Comparison of ENCODE assay signal across 10 cellular contexts in genomic region chr3:129593230-129593594, GRCh38. TPM values are rescaled to one million over a fixed set of nuclear protein-coding genes. Genes with fewer than 3 reads are reported as not detected.
DNase-seq lines count a peak whose midpoint lies in the region; ATAC-seq and TF ChIP-seq lines count a peak whose summit lies in the region.
"Had no signal": no experiment of that assay in that cellular context is flagged by ENCODE, and none has a peak within 500 bp of the region (broad histone marks: within the 10 kb centered on the region; RNA-seq: fewer than 3 reads in every experiment).

No MANE protein-coding gene starts in this region.

- H3F3A ChIP-seq in PC-9 (ENCODE audit: insufficient read depth, low read depth) = peaks cover 1% of the 10 kb centered on the region

- H3K9me3 ChIP-seq in PC-9 (ENCODE audit: insufficient read depth, low read depth) = no peaks in the 10 kb centered on the region

- CTCF ChIA-PET in activated B cell treated with CpG ODN at 0.5 μM for 24 hours (lab: Charles Lee) = no interaction called here
- CTCF ChIA-PET in PC-9 (lab: Charles Lee) = no interaction called here

- no peaks in the 10 kb centered on the region for H3K4me1 ChIP-seq in PC-9 (replicated peaks; ENCODE audit: insufficient read depth)

- no TSS peak for BruUV-seq in PC-9 (replicated peaks; lab: Mats Ljungman, UMichigan)

- H3K4me3 Mint-ChIP-seq in activated B cell treated with CpG ODN at 0.5 μM for 24 hours = peak overlapping the region; percentile 22
- H3K4me3 Mint-ChIP-seq in stimulated activated naive CD8-positive, alpha-beta T cell treated with anti-CD3 and anti-CD28 coated beads, Interleukin-15, amount 100 ng/mL, for 72 hours = peak overlapping the region; percentile 62 to 71

- H3K27me3 ChIP-seq in PC-9 (ENCODE audit: insufficient read depth, low read depth) = no peaks in the 10 kb centered on the region

- H4K20me1 ChIP-seq in PC-9 (ENCODE audit: insufficient read depth) = no peaks in the 10 kb centered on the region

- no peak overlapping the region for H3K4me3 ChIP-seq in PC-9

- TF ChIP-seq CTCF in activated B cell treated with CpG ODN at 0.5 μM for 24 hours (IDR thresholded peaks at IDR 0.05) (no peak), PC-9 (conservative IDR thresholded peaks at IDR 0.05) (no peak)

- no peak overlapping the region for H3K27ac Mint-ChIP-seq in activated B cell treated with CpG ODN at 0.5 μM for 24 hours
- peak overlapping the region in 1 of 2 donors; percentile 83 for H3K27ac Mint-ChIP-seq in stimulated activated naive CD8-positive, alpha-beta T cell treated with anti-CD3 and anti-CD28 coated beads, Interleukin-15, amount 100 ng/mL, for 72 hours

- H3K36me3 ChIP-seq in PC-9 (ENCODE audit: low read depth) = no peaks in the 10 kb centered on the region

- DNase-seq in NCI-H510A (lab: John Stamatoyannopoulos, UW) (peak; percentile 72), NCI-H510A treated with DMSO at 0.1 percent for 48 hours (lab: John Stamatoyannopoulos, UW) (no peak), activated B cell treated with CpG ODN at 0.5 μM for 24 hours (no peak), left kidney (ENCODE audit: low read depth, low spot score) (peak; percentile 48), PC-9 (no peak), GM19238 (ENCODE audit: insufficient read length, low spot score) (no peak), NCI-H2227 treated with DMSO at 0.1 percent for 48 hours (lab: John Stamatoyannopoulos, UW) (no peak)
- no peak for DNase-seq in stimulated activated naive CD8-positive, alpha-beta T cell treated with anti-CD3 and anti-CD28 coated beads, Interleukin-15, amount 100 ng/mL, for 72 hours

- H2AFZ ChIP-seq in PC-9 = no peak overlapping the region

- ATAC-seq in activated B cell treated with CpG ODN at 0.5 μM for 24 hours (ENCODE audit: low read depth) = no peak
- ATAC-seq in stimulated activated naive CD8-positive, alpha-beta T cell treated with anti-CD3 and anti-CD28 coated beads, Interleukin-15, amount 100 ng/mL, for 72 hours = peak; percentile 0

- H3K79me2 ChIP-seq in PC-9 (ENCODE audit: low read depth) = no peaks in the 10 kb centered on the region

- POLR2A ChIA-PET in activated B cell treated with CpG ODN at 0.5 μM for 24 hours (lab: Charles Lee) (no interaction called here), PC-9 (lab: Charles Lee; ENCODE audit: unreplicated experiment) (no interaction called here)

- H3K9me3 Mint-ChIP-seq in activated B cell treated with CpG ODN at 0.5 μM for 24 hours = no peaks in the 10 kb centered on the region
- H3K9me3 Mint-ChIP-seq in stimulated activated naive CD8-positive, alpha-beta T cell treated with anti-CD3 and anti-CD28 coated beads, Interleukin-15, amount 100 ng/mL, for 72 hours = no peaks in the 10 kb centered on the region

- no peaks in the 10 kb centered on the region for H3K9me2 ChIP-seq in PC-9 (ENCODE audit: insufficient read depth)

- peaks cover 24% of the 10 kb centered on the region for H3K4me1 Mint-ChIP-seq in activated B cell treated with CpG ODN at 0.5 μM for 24 hours
- peaks cover 30% of the 10 kb centered on the region for H3K4me1 Mint-ChIP-seq in stimulated activated naive CD8-positive, alpha-beta T cell treated with anti-CD3 and anti-CD28 coated beads, Interleukin-15, amount 100 ng/mL, for 72 hours

- no peak overlapping the region for H3K4me2 ChIP-seq in PC-9

- intact Hi-C loops in activated B cell treated with CpG ODN at 0.5 μM for 24 hours (cut with micrococcal nuclease) = loop anchor here (2.0 kb wide), 1 partner anchor 14 kb away; the partner anchor contains the start of gene PLXND1
- intact Hi-C loops in PC-9 (cut with micrococcal nuclease; ENCODE audit: unreplicated experiment) = no loop called here

- H3K27ac ChIP-seq in PC-9 = no peak overlapping the region

- peaks cover 14% of the 10 kb centered on the region for H3K27me3 Mint-ChIP-seq in activated B cell treated with CpG ODN at 0.5 μM for 24 hours
- H3K27me3 Mint-ChIP-seq in stimulated activated naive CD8-positive, alpha-beta T cell treated with anti-CD3 and anti-CD28 coated beads, Interleukin-15, amount 100 ng/mL, for 72 hours = peaks cover 57% of the 10 kb centered on the region

- no peaks in the 10 kb centered on the region for H3K36me3 Mint-ChIP-seq in activated B cell treated with CpG ODN at 0.5 μM for 24 hours (ENCODE audit: low read depth)

RNA-seq across cellular contexts. Expression of gene PLXND1, which starts 13.3 kb away (rescaled TPM):
- total RNA-seq in activated B cell treated with CpG ODN at 0.5 μM for 24 hours (3.1 and 3.7 TPM in 2 replicates), PC-9 (2021) (44.4 and 50.4 TPM in 2 replicates)

RNA-seq across cellular contexts. Expression of gene H1-8, which starts 50.2 kb away (rescaled TPM):
- total RNA-seq in activated B cell treated with CpG ODN at 0.5 μM for 24 hours (not detected in 2 replicates), PC-9 (2021) (not detected in 2 replicates)
- total RNA-seq: activated CD8-positive, alpha-beta memory T cell treated with anti-CD3 and anti-CD28 coated beads for 36 hours; M059J had no signal

Comparison
In these comparisons a context has a peak if more than half of its experiments do, and no peak if none do; other contexts are left out.
1. DNase-seq: peak in NCI-H510A (single experiment) and left kidney (single experiment); none in NCI-H510A treated with DMSO at 0.1 percent for 48 hours (single experiment), activated B cell treated with CpG ODN at 0.5 μM for 24 hours (single experiment), stimulated activated naive CD8-positive, alpha-beta T cell treated with anti-CD3 and anti-CD28 coated beads, Interleukin-15, amount 100 ng/mL, for 72 hours (0 of 2), PC-9 (0 of 2), GM19238 (single experiment) and NCI-H2227 treated with DMSO at 0.1 percent for 48 hours (single experiment).